In genomic region chr5:2175041-2175440, GRCh38 we compare ENCODE assay signal across 3 cellular contexts.
"Had no signal": no experiment of that assay in that cellular context is flagged by ENCODE, and none has a peak within 500 bp of the region (broad histone marks: within the 10 kb centered on the region; RNA-seq: fewer than 3 reads in every experiment).

No MANE protein-coding gene starts in this region.

- DNase-seq: GDM1, GF-D8 had no signal

- H3K4me3 ChIP-seq: GM12878 had no signal

- ATAC-seq: GM12878 had no signal
